In genomic region chr3:174441588-174442316, GRCh38 we compare ENCODE assay signal across 1 cellular context.
A peak's percentile ranks its signal among the peaks of the same experiment; 100 is the strongest.
TF ChIP-seq lines count a peak whose summit lies in the region.

No MANE protein-coding gene starts in this region.

TF ChIP-seq in HEK293, 187 proteins besides CTCF, POLR2A, EP300 and RAD21 (continued from another document):
- TF ChIP-seq ZNF398 (tag by site-specific recombination; IDR thresholded peaks at IDR 0.05) (no peak), ZNF18 (tag by site-specific recombination; IDR thresholded peaks at IDR 0.05) (no peak), ZNF624 (tag by site-specific recombination; IDR thresholded peaks at IDR 0.05) (no peak), ZNF335 (tag by site-specific recombination; conservative IDR thresholded peaks at IDR 0.05) (peak; percentile 81)
- TF ChIP-seq, protein P1, sequence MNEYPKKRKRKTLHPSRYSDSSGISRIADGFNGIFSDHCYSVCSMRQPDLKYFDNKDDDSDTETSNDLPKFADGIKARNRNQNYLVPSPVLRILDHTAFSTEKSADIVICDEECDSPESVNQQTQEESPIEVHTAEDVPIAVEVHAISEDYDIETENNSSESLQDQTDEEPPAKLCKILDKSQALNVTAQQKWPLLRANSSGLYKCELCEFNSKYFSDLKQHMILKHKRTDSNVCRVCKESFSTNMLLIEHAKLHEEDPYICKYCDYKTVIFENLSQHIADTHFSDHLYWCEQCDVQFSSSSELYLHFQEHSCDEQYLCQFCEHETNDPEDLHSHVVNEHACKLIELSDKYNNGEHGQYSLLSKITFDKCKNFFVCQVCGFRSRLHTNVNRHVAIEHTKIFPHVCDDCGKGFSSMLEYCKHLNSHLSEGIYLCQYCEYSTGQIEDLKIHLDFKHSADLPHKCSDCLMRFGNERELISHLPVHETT (tag by site-specific recombination; IDR thresholded peaks at IDR 0.05) = 0 out of 2 replicates have a peak, but pooled peaks have one; percentile 17
